9 cellular contexts compared by ENCODE assay signal in genomic region chr7:12731214-12731656, GRCh38. TPM values are rescaled to one million over a fixed set of nuclear protein-coding genes. Genes with fewer than 3 reads are reported as not detected.
DNase-seq lines count a peak whose midpoint lies in the region; ATAC-seq, FAIRE-seq and TF ChIP-seq lines count a peak whose summit lies in the region.
"Had no signal": no experiment of that assay in that cellular context is flagged by ENCODE, and none has a peak within 500 bp of the region (broad histone marks: within the 10 kb centered on the region; RNA-seq: fewer than 3 reads in every experiment).

No MANE protein-coding gene starts in this region.

- TF ChIP-seq CTCF in K562 (IDR thresholded peaks at IDR 0.05 in 2 of 3, conservative IDR thresholded peaks at IDR 0.05 in 1 of 3; ENCODE audit: insufficient read depth in 2 of 3, low read depth in 1 of 3, low read length in 3 of 3) (peak; percentile 14 to 55 (median 42); a peak in 4 of 6 replicates), right lobe of liver (IDR thresholded peaks at IDR 0.05) (peak in 1 of 4 donors; percentile 12)

- H3K9me3 ChIP-seq in K562 (replicated peaks; ENCODE audit: control insufficient read depth, insufficient read depth, low read depth, low read length) (no peaks in the 10 kb centered on the region; the same call in 1 of the 2 replicates), right lobe of liver (no peaks in the 10 kb centered on the region)

- H3K4me1 ChIP-seq in K562 (replicated peaks in 1 of 2; ENCODE audit: control insufficient read depth in 2 of 2, insufficient read depth in 2 of 2, low read length in 2 of 2), result peaks cover 4 to 55% of the 10 kb centered on the region in 2 experiments
- H3K4me1 ChIP-seq in right lobe of liver, result no peaks in the 10 kb centered on the region

- H3K4me2 ChIP-seq in K562 (ENCODE audit: insufficient read depth, low read length), result peak overlapping the region; percentile 68

- H3K27ac ChIP-seq in K562 (ENCODE audit: extremely low read depth, low read depth, low read length), result peak overlapping the region; percentile 95
- no peak overlapping the region for H3K27ac ChIP-seq in right lobe of liver

- TF ChIP-seq EP300 in K562 (IDR thresholded peaks at IDR 0.05; ENCODE audit: low read length), result peak; percentile 28; the same call in 1 of the 2 replicates

- H3K27me3 ChIP-seq in K562 (ENCODE audit: control insufficient read depth in 2 of 2, insufficient read depth in 2 of 2, low read length in 2 of 2) (no peaks in the 10 kb centered on the region), right lobe of liver (no peaks in the 10 kb centered on the region)

- intact Hi-C loops in K562 (cut with micrococcal nuclease), result loop anchor here (1.0 to 5.0 kb wide), 4 partner anchors 12 to 384 kb away; partner anchors contain the start of gene ARL4A
- intact Hi-C loops in right lobe of liver (cut with DNase I), result no loop called here

- peak overlapping the region in 1 of 2 experiments; percentile 72; a peak in 3 of 4 replicates for H3K9ac ChIP-seq in K562 (ENCODE audit: insufficient read depth in 1 of 2, low read depth in 2 of 2, low read length in 2 of 2)

- no TSS peak for BruUV-seq in K562 (replicated peaks; lab: Mats Ljungman, UMichigan)

- peak; percentile 83 for FAIRE-seq in K562 (lab: Jason Lieb, UNC)

- CTCF ChIA-PET in K562 (lab: Yijun Ruan, JAX; ENCODE audit: low intra/inter-chr PET ratio), result no interaction called here

- in situ Hi-C loops in KBM-7 (cut with MboI; ENCODE audit: low pct_unique_long_range_greater_than_20kb, low sequenced_read_pairs), result no loop called here
- in situ Hi-C loops in K562 (cut with MboI), result no loop called here

- ATAC-seq in GM18907 (IDR thresholded peaks at IDR 0.05; ENCODE audit: unreplicated experiment), result peak; percentile 55
- ATAC-seq in K562, result peak; percentile 77
- ATAC-seq in right lobe of liver, result peak; percentile 34 to 62 (median 54)
- ATAC-seq in GM21825 (IDR thresholded peaks at IDR 0.05; ENCODE audit: unreplicated experiment), result no peak
- no peak for ATAC-seq in HG02588 (IDR thresholded peaks at IDR 0.05; ENCODE audit: unreplicated experiment)

- H3K79me2 ChIP-seq in K562 (ENCODE audit: control insufficient read depth, insufficient read depth, low read length), result peaks cover 46% of the 10 kb centered on the region

- WGBS in K562 (ENCODE audit: insufficient coverage, low coverage, missing lambda C conversion rate), result 30% methylated on average over 1 of the region's 1 CpG
- 83% methylated on average over 1 of the region's 1 CpG for WGBS in right lobe of liver (ENCODE audit: insufficient coverage, low coverage, low lambda C conversion rate, missing lambda C conversion rate)

- DNase-seq in KBM-7, result peak; percentile 60
- peak in 2 of 4 experiments; percentile 64 to 87 for DNase-seq in K562 (ENCODE audit: extremely low read depth in 1 of 4, low spot score in 3 of 4)
- no peak for DNase-seq in right lobe of liver
- DNase-seq in globus pallidus (ENCODE audit: low spot score), result no peak
- DNase-seq: activated B cell treated with CpG ODN at 0.5 μM for 24 hours had no signal

- POLR2A ChIA-PET in K562 (lab: Yijun Ruan, JAX), result interaction anchor here (1.2 to 1.6 kb wide), 3 partner anchors 18 to 385 kb away, joined by 3 read pairs; no protein-coding TSS in a partner anchor

- no peak for TF ChIP-seq POLR2A in K562 (conservative IDR thresholded peaks at IDR 0.05)
- no peak for TF ChIP-seq POLR2A in right lobe of liver (IDR thresholded peaks at IDR 0.05)

- H3K9me1 ChIP-seq in K562 (ENCODE audit: control insufficient read depth, insufficient read depth, low read length), result no peaks in the 10 kb centered on the region

- peak; percentile 52 to 74 for TF ChIP-seq RAD21 in K562 (CRISPR knock-in tag; conservative IDR thresholded peaks at IDR 0.05 in 1 of 2, IDR thresholded peaks at IDR 0.05 in 1 of 2)

- H3K4me3 ChIP-seq in K562, result no peak overlapping the region
- no peak overlapping the region for H3K4me3 ChIP-seq in right lobe of liver
- H3K4me3 ChIP-seq: skin epidermis had no signal

- H4K20me1 ChIP-seq in K562 (replicated peaks; ENCODE audit: control insufficient read depth, insufficient read depth, low read length), result no peaks in the 10 kb centered on the region

- H2AFZ ChIP-seq in K562 (ENCODE audit: low read depth, low read length), result peak overlapping the region; percentile 75

- H3K36me3 ChIP-seq in K562 (ENCODE audit: control insufficient read depth, insufficient read depth, low read length), result no peaks in the 10 kb centered on the region
- no peaks in the 10 kb centered on the region for H3K36me3 ChIP-seq in right lobe of liver

TF ChIP-seq in K562, 482 proteins besides CTCF, POLR2A, EP300 and RAD21 (continues in another document):
- TF ChIP-seq CTBP1 (IDR thresholded peaks at IDR 0.05; ENCODE audit: borderline replicate concordance), result peak; percentile 33; the same call in 1 of the 2 replicates
- peak; percentile 34; the same call in 1 of the 2 replicates for TF ChIP-seq GABPA (tag; conservative IDR thresholded peaks at IDR 0.05; ENCODE audit: low read depth)
- no peak for TF ChIP-seq CBX8 (IDR thresholded peaks at IDR 0.05; ENCODE audit: borderline replicate concordance, extremely low read depth, low read depth, low read length, poor library complexity, severe bottlenecking)
- TF ChIP-seq RBBP5 (IDR thresholded peaks at IDR 0.05; ENCODE audit: borderline replicate concordance, insufficient read depth, low read length, poor library complexity, severe bottlenecking), result no peak
- no peak for TF ChIP-seq ZBTB12 (CRISPR knock-in tag; IDR thresholded peaks at IDR 0.05)
- peak; percentile 18; the same call in 1 of the 2 replicates for TF ChIP-seq MTA3 (IDR thresholded peaks at IDR 0.05; ENCODE audit: borderline replicate concordance)
- 0 out of 2 replicates have a peak, but pooled peaks have one; percentile 35 for TF ChIP-seq ZNF766 (CRISPR knock-in tag; conservative IDR thresholded peaks at IDR 0.05)
- TF ChIP-seq MXD1 (CRISPR knock-in tag; IDR thresholded peaks at IDR 0.05; ENCODE audit: borderline replicate concordance, poor library complexity, severe bottlenecking), result no peak
- no peak for TF ChIP-seq HLTF (IDR thresholded peaks at IDR 0.05)
- TF ChIP-seq CXXC5 (CRISPR knock-in tag; IDR thresholded peaks at IDR 0.05), result 0 out of 2 replicates have a peak, but pooled peaks have one; percentile 28
- TF ChIP-seq FOXP1 (CRISPR knock-in tag; IDR thresholded peaks at IDR 0.05), result no peak

RNA-seq across cellular contexts. Expression of gene ARL4A, which starts 43.8 kb away (rescaled TPM):
- total RNA-seq in K562 (2011; cell fraction: chromatin; rRNA removed; ENCODE audit: low replicate concordance), result 106 and 313 TPM in 2 replicates
- total RNA-seq in K562 (2011; cell fraction: nucleolus; rRNA removed), result 71.9 and 88.4 TPM in 2 replicates
- 146 and 153 TPM in 2 replicates for total RNA-seq in K562 (2011; cell fraction: nucleoplasm; rRNA removed)
- total RNA-seq in K562 (2014; rRNA removed) (96.3 and 118 TPM in 2 replicates), K562 (2014; rRNA removed; fragmentation: Illumina TruSeq; extraction: Trizol) (226 and 276 TPM in 2 replicates), K562 (2015; rRNA removed; fragmentation: Illumina TruSeq; extraction: Trizol) (118 and 129 TPM in 2 replicates), K562 (2021) (130 and 134 TPM in 2 replicates), right lobe of liver (10 to 100 TPM in 2 of 6 experiments, 1 to 10 TPM in 4; 4.4 to 19.2 (median 8.3) TPM)
- polyA plus RNA-seq in K562 (2011; rRNA removed) (170 and 244 TPM in 2 replicates), K562 (2014; fragmentation: Illumina TruSeq; extraction: Trizol) (172 and 178 TPM in 2 replicates), K562 (2014; fragmentation: Nextera tagmentation; extraction: Ambion mirVana) (100 to 1,000 TPM; 553 to 688 TPM), K562 (2014; rRNA removed) (143 and 153 TPM in 2 replicates)
- polyA plus RNA-seq in K562 (2011; cell fraction: cytosol; rRNA removed), result 44.4 and 98.4 TPM in 2 replicates
- polyA plus RNA-seq in K562 (2011; cell fraction: nucleus; rRNA removed), result 65.4 and 97.9 TPM in 2 replicates
- 85.7 and 127 TPM in 2 replicates for polyA plus RNA-seq in K562 (2012)
- 304 and 306 TPM in 2 replicates for polyA minus RNA-seq in K562 (2011; rRNA and poly(A)+ RNA removed)
- 57.3 and 86.6 TPM in 2 replicates for polyA minus RNA-seq in K562 (2011; cell fraction: cytosol; rRNA and poly(A)+ RNA removed)
- polyA minus RNA-seq in K562 (2011; cell fraction: nucleus; rRNA and poly(A)+ RNA removed), result 110 and 254 TPM in 2 replicates

Comparison
In these comparisons a context has a peak if more than half of its experiments do, and no peak if none do; other contexts are left out.
1. ATAC-seq: peak in GM18907 (single experiment), K562 (single experiment) and right lobe of liver (4 of 4); none in GM21825 (single experiment) and HG02588 (single experiment).